Comparison of ENCODE assay signal across 8 cellular contexts in genomic region chr1:35202048-35202719, GRCh38. TPM values are rescaled to one million over a fixed set of nuclear protein-coding genes. Genes with fewer than 3 reads are reported as not detected.
DNase-seq lines count a peak whose midpoint lies in the region; ATAC-seq, FAIRE-seq and TF ChIP-seq lines count a peak whose summit lies in the region.

No MANE protein-coding gene starts in this region.

- no peaks in the 10 kb centered on the region for H3K4me1 ChIP-seq in keratinocyte (ENCODE audit: control insufficient read depth, extremely low read depth, insufficient read depth, low read length)

- no peaks in the 10 kb centered on the region for H3K9me3 Mint-ChIP-seq in WTC11

- peak; percentile 55 for TF ChIP-seq CTCF in WTC11 (IDR thresholded peaks at IDR 0.05)
- peak; percentile 84 to 94 (median 93) for TF ChIP-seq CTCF in keratinocyte (optimal IDR thresholded peaks at IDR 0.05 in 1 of 3, IDR thresholded peaks at IDR 0.05 in 1 of 3, conservative IDR thresholded peaks at IDR 0.05 in 1 of 3; ENCODE audit: extremely low read depth in 1 of 3, insufficient read depth in 2 of 3, low read length in 3 of 3)

- H4K20me1 ChIP-seq in keratinocyte (ENCODE audit: control insufficient read depth, extremely low read depth, insufficient read depth, low read length): no peaks in the 10 kb centered on the region

- H3K4me3 ChIP-seq in keratinocyte (ENCODE audit: control insufficient read depth in 2 of 3, extremely low read depth in 1 of 3, insufficient read depth in 2 of 3, low read depth in 1 of 3, low read length in 3 of 3): no peak overlapping the region

- H3K9ac ChIP-seq in keratinocyte (ENCODE audit: control insufficient read depth, extremely low read depth, insufficient read depth, low read length): no peak overlapping the region

- peak; percentile 88 for FAIRE-seq in keratinocyte (lab: Jason Lieb, UNC)

- CTCF ChIA-PET in WTC11 (lab: Charles Lee): interaction anchor here (0.6 to 1.7 kb wide), 29 partner anchors 8 to 363 kb away, joined by 3 to 17 read pairs (median 4); partner anchors contain the start of genes SFPQ and SMIM12

- H3K36me3 Mint-ChIP-seq in WTC11: no peaks in the 10 kb centered on the region

- H3K9me1 ChIP-seq in keratinocyte (ENCODE audit: control insufficient read depth, extremely low read depth, insufficient read depth, low read length): no peaks in the 10 kb centered on the region

- H3K79me2 ChIP-seq in keratinocyte (ENCODE audit: control insufficient read depth, insufficient read depth, low read length): no peaks in the 10 kb centered on the region

- H3K27me3 ChIP-seq in keratinocyte (ENCODE audit: control insufficient read depth, extremely low read depth, insufficient read depth, low read length): no peaks in the 10 kb centered on the region

- H3K36me3 ChIP-seq in keratinocyte (ENCODE audit: control insufficient read depth in 2 of 2, extremely low read depth in 1 of 2, insufficient read depth in 2 of 2, low read length in 2 of 2): no peaks in the 10 kb centered on the region

- no peak overlapping the region for H3K4me3 Mint-ChIP-seq in WTC11

- POLR2A ChIA-PET in WTC11 (lab: Charles Lee): interaction anchor here (0.5 kb wide), 1 partner anchor 9 kb away, joined by 3 read pairs; the partner anchor contains the start of gene SFPQ

- dilution Hi-C loops in keratinocyte (cut with MboI; ENCODE audit: extremely low pct_ligation_motif_present, low sequenced_read_pairs): no loop called here

- H3K9me3 ChIP-seq in keratinocyte (ENCODE audit: control insufficient read depth, low read depth, low read length): no peaks in the 10 kb centered on the region

- no peak overlapping the region for H3K4me2 ChIP-seq in keratinocyte (ENCODE audit: control insufficient read depth, extremely low read depth, insufficient read depth, low read depth, low read length)

- peak; percentile 75 for DNase-seq in GM03348 (ENCODE audit: low spot score)
- peak; percentile 92 for DNase-seq in NCI-H2227 (lab: John Stamatoyannopoulos, UW; ENCODE audit: unreplicated experiment)
- peak; percentile 76 for DNase-seq in WTC11 (ENCODE audit: low spot score)
- DNase-seq in central memory CD4-positive, alpha-beta T cell: peak; percentile 65
- DNase-seq in keratinocyte (ENCODE audit: low read depth, low spot score): no peak
- DNase-seq in stimulated activated CD4-positive, alpha-beta T cell treated with anti-CD3 and anti-CD28 coated beads, Interleukin-1b, Interleukin-23, amount 100 ng/mL, for 24 hours (ENCODE audit: low read depth in 4 of 4, low spot score in 1 of 4): peak; percentile 41 to 49 (median 46)

- H3K4me1 Mint-ChIP-seq in WTC11: peaks cover 12% of the 10 kb centered on the region

- H3K27me3 Mint-ChIP-seq in WTC11 (ENCODE audit: low read depth): no peaks in the 10 kb centered on the region

- no peak overlapping the region for H3K27ac Mint-ChIP-seq in WTC11

- H3K27ac ChIP-seq in keratinocyte (ENCODE audit: control insufficient read depth, insufficient read depth, low read length): no peak overlapping the region

- no peak overlapping the region for H2AFZ ChIP-seq in keratinocyte (ENCODE audit: control insufficient read depth, low read length)

- ATAC-seq in HG03103 (IDR thresholded peaks at IDR 0.05; ENCODE audit: low read depth, unreplicated experiment): peak; percentile 67
- peak; percentile 99 for ATAC-seq in WTC11
- no peak for ATAC-seq in HG02571 (IDR thresholded peaks at IDR 0.05; ENCODE audit: unreplicated experiment)

TF ChIP-seq in WTC11, 78 proteins besides CTCF, POLR2A, EP300 and RAD21:
- 0 out of 2 replicates have a peak, but pooled peaks have one; percentile 31 for TF ChIP-seq TEAD1 (CRISPR knock-in tag; IDR thresholded peaks at IDR 0.05)
- TF ChIP-seq EMX1 (CRISPR knock-in tag; IDR thresholded peaks at IDR 0.05): no peak

RNA-seq across cellular contexts. Expression of gene SFPQ, which starts 9.2 kb away (rescaled TPM):
- total RNA-seq in WTC11 (2021): 354 to 487 TPM (median 486 TPM) in 3 replicates
- polyA plus RNA-seq in keratinocyte: 61.6 to 150 TPM (median 117 TPM) in 3 replicates
- 525 TPM for polyA plus RNA-seq in keratinocyte (2011; ENCODE audit: low read depth)
- polyA plus RNA-seq in keratinocyte (2011; cell fraction: cytosol; rRNA removed): 58.5 and 59.3 TPM in 2 replicates
- 172 and 234 TPM in 2 replicates for polyA plus RNA-seq in keratinocyte (2011; cell fraction: nucleus; rRNA removed)
- polyA plus RNA-seq in keratinocyte (2012; ENCODE audit: low replicate concordance): 173 and 242 TPM in 2 replicates
- polyA minus RNA-seq in keratinocyte: 16.2 to 95.6 TPM (median 28.2 TPM) in 3 replicates
- polyA minus RNA-seq in keratinocyte (2011; cell fraction: cytosol; rRNA and poly(A)+ RNA removed): 32.4 TPM
- 58.2 and 101 TPM in 2 replicates for polyA minus RNA-seq in keratinocyte (2011; cell fraction: nucleus; rRNA and poly(A)+ RNA removed)
